18 cellular contexts compared by ENCODE assay signal in genomic region chr19:14102102-14102696, GRCh38. TPM values are rescaled to one million over a fixed set of nuclear protein-coding genes. Genes with fewer than 3 reads are reported as not detected.
DNase-seq lines count a peak whose midpoint lies in the region; ATAC-seq, FAIRE-seq and TF ChIP-seq lines count a peak whose summit lies in the region.
"Had no signal": no experiment of that assay in that cellular context is flagged by ENCODE, and none has a peak within 500 bp of the region (broad histone marks: within the 10 kb centered on the region; RNA-seq: fewer than 3 reads in every experiment).

No MANE protein-coding gene starts in this region.

- no peaks in the 10 kb centered on the region for H3K36me3 ChIP-seq in KMS-11 (ENCODE audit: insufficient read depth)
- peaks cover 48% of the 10 kb centered on the region for H3K36me3 ChIP-seq in NT2/D1 (ENCODE audit: insufficient read depth, insufficient read length, low read length)
- peaks cover 10% of the 10 kb centered on the region for H3K36me3 ChIP-seq in bronchial epithelial cell (ENCODE audit: control insufficient read depth, insufficient read depth, low read length)
- peaks cover 57% of the 10 kb centered on the region for H3K36me3 ChIP-seq in osteoblast (ENCODE audit: insufficient read depth, low read length)

- H4K20me1 ChIP-seq in KMS-11 (ENCODE audit: insufficient read depth) (no peaks in the 10 kb centered on the region), osteoblast (ENCODE audit: insufficient read depth, low read length) (no peaks in the 10 kb centered on the region)

- H3K4me1 ChIP-seq in KMS-11 (ENCODE audit: low read depth, poor library complexity, severe bottlenecking) = peaks cover 57% of the 10 kb centered on the region
- H3K4me1 ChIP-seq in NT2/D1 (ENCODE audit: insufficient read depth, insufficient read length) = peaks cover 2% of the 10 kb centered on the region
- peaks cover 10% of the 10 kb centered on the region for H3K4me1 ChIP-seq in osteoblast (ENCODE audit: insufficient read depth, low read length)

- no peak overlapping the region for H3K4me3 Mint-ChIP-seq in activated CD8-positive, alpha-beta T cell treated with anti-CD3 and anti-CD28 coated beads for 36 hours
- H3K4me3 Mint-ChIP-seq: B cell; CD4-positive, alpha-beta T cell; IgD-negative memory B cell had no signal

- no peak for FAIRE-seq in bronchial epithelial cell (lab: Jason Lieb, UNC)

- no peaks in the 10 kb centered on the region for H3K4me1 Mint-ChIP-seq in activated CD8-positive, alpha-beta T cell treated with anti-CD3 and anti-CD28 coated beads for 36 hours (ENCODE audit: low read depth)
- H3K4me1 Mint-ChIP-seq: B cell had no signal

- no peaks in the 10 kb centered on the region for H3K9me3 Mint-ChIP-seq in activated CD8-positive, alpha-beta T cell treated with anti-CD3 and anti-CD28 coated beads for 36 hours
- H3K9me3 Mint-ChIP-seq: CD4-positive, alpha-beta T cell; IgD-negative memory B cell had no signal

- H3K27me3 ChIP-seq in KMS-11 (ENCODE audit: insufficient read depth, low read depth) (no peaks in the 10 kb centered on the region), NT2/D1 (ENCODE audit: insufficient read depth, insufficient read length) (no peaks in the 10 kb centered on the region), bronchial epithelial cell (ENCODE audit: control insufficient read depth, insufficient read depth, low read length) (no peaks in the 10 kb centered on the region), osteoblast (ENCODE audit: insufficient read depth, low read length) (no peaks in the 10 kb centered on the region)

- peak overlapping the region; percentile 4; the same call in 1 of the 2 replicates for H3K9ac ChIP-seq in KMS-11
- peak overlapping the region; percentile 8 for H3K9ac ChIP-seq in NT2/D1 (ENCODE audit: insufficient read length, low read depth)

- H3K27ac ChIP-seq in KMS-11 (peak overlapping the region; percentile 53), osteoblast (ENCODE audit: low read depth, low read length) (peak overlapping the region; percentile 58)

- TF ChIP-seq CTCF in KMS-11 (conservative IDR thresholded peaks at IDR 0.05; ENCODE audit: low read depth, low read length) = no peak
- no peak for TF ChIP-seq CTCF in bronchial epithelial cell (IDR thresholded peaks at IDR 0.05; ENCODE audit: insufficient read depth, low read length, severe bottlenecking)
- TF ChIP-seq CTCF in osteoblast (IDR thresholded peaks at IDR 0.05; ENCODE audit: extremely low read depth, low read depth, low read length) = no peak
- TF ChIP-seq CTCF in activated CD8-positive, alpha-beta T cell treated with anti-CD3 and anti-CD28 coated beads for 36 hours (IDR thresholded peaks at IDR 0.05) = no peak

- no peaks in the 10 kb centered on the region for H3K79me2 ChIP-seq in KMS-11 (ENCODE audit: insufficient read depth, low read depth)
- H3K79me2 ChIP-seq in osteoblast (ENCODE audit: insufficient read depth, low read length) = no peaks in the 10 kb centered on the region

- no peak overlapping the region for H3K27ac Mint-ChIP-seq in activated CD8-positive, alpha-beta T cell treated with anti-CD3 and anti-CD28 coated beads for 36 hours
- H3K27ac Mint-ChIP-seq: B cell; CD4-positive, alpha-beta T cell; IgD-negative memory B cell had no signal

- H2AFZ ChIP-seq in KMS-11 (ENCODE audit: low read depth) (peak overlapping the region; percentile 21), osteoblast (ENCODE audit: low read length) (no peak overlapping the region)

- H3K4me2 ChIP-seq in KMS-11 (peak overlapping the region; percentile 40), osteoblast (ENCODE audit: insufficient read depth, low read length) (no peak overlapping the region)

- no peak for ATAC-seq in activated CD8-positive, alpha-beta T cell treated with anti-CD3 and anti-CD28 coated beads for 36 hours
- no peak for ATAC-seq in HG03095 (IDR thresholded peaks at IDR 0.05; ENCODE audit: unreplicated experiment)
- ATAC-seq: HCT116, Panc1 had no signal

- peaks cover 1% of the 10 kb centered on the region for H3K36me3 Mint-ChIP-seq in activated CD8-positive, alpha-beta T cell treated with anti-CD3 and anti-CD28 coated beads for 36 hours (ENCODE audit: low read depth)

- H3K4me3 ChIP-seq in KMS-11 (IDR thresholded peaks at IDR 0.05; ENCODE audit: insufficient read depth, low read depth, low read length) (no peak overlapping the region), NT2/D1 (ENCODE audit: insufficient read length, low read depth) (no peak overlapping the region), bronchial epithelial cell (ENCODE audit: low read depth, low read length) (no peak overlapping the region), osteoblast (ENCODE audit: insufficient read depth, low read length) (no peak overlapping the region)

- H3K9me3 ChIP-seq in NT2/D1 (ENCODE audit: insufficient read depth, low read length) = no peaks in the 10 kb centered on the region
- H3K9me3 ChIP-seq in osteoblast (ENCODE audit: low read depth, low read length) = no peaks in the 10 kb centered on the region

- POLR2A ChIA-PET in activated CD8-positive, alpha-beta T cell treated with anti-CD3 and anti-CD28 coated beads for 36 hours (lab: Charles Lee) = no interaction called here

- H3K27me3 Mint-ChIP-seq in activated CD8-positive, alpha-beta T cell treated with anti-CD3 and anti-CD28 coated beads for 36 hours = no peaks in the 10 kb centered on the region
- H3K27me3 Mint-ChIP-seq: B cell; CD4-positive, alpha-beta T cell; IgD-negative memory B cell had no signal

- intact Hi-C loops in activated CD8-positive, alpha-beta T cell treated with anti-CD3 and anti-CD28 coated beads for 36 hours (cut with micrococcal nuclease) = no loop called here

- CTCF ChIA-PET in activated CD8-positive, alpha-beta T cell treated with anti-CD3 and anti-CD28 coated beads for 36 hours (lab: Charles Lee) = interaction anchor here (1.8 to 2.2 kb wide), 2 partner anchors 13 to 34 kb away, joined by 4 to 14 read pairs; partner anchors contain the start of gene ASF1B

- DNase-seq in NT2/D1 (ENCODE audit: low read depth, low spot score) (no peak), bronchial epithelial cell (ENCODE audit: low read depth) (peak; percentile 30), osteoblast (ENCODE audit: insufficient read length, low spot score, missing footprints) (peak; percentile 86), hepatic stellate cell (ENCODE audit: low spot score) (no peak)
- no peak for DNase-seq in activated CD8-positive, alpha-beta T cell treated with anti-CD3 and anti-CD28 coated beads for 36 hours
- DNase-seq: CD4-positive, alpha-beta T cell; DMS79; GDM1; NCI-H1092; NCI-H2227 treated with DMSO at 0.1 percent for 48 hours; NCI-H526 treated with DMSO at 0.1 percent for 48 hours had no signal

RNA-seq across cellular contexts. Expression of gene SAMD1, which starts 11.6 kb away (rescaled TPM):
- total RNA-seq in bronchial epithelial cell (14.7 and 16.8 TPM in 2 replicates), osteoblast (16.2 and 27.9 TPM in 2 replicates)
- 10 to 100 TPM; 62.1 to 66.9 TPM for total RNA-seq in activated CD8-positive, alpha-beta T cell treated with anti-CD3 and anti-CD28 coated beads for 36 hours

RNA-seq across cellular contexts. Expression of gene PRKACA, which starts 15.4 kb away (rescaled TPM):
- total RNA-seq in bronchial epithelial cell (13.7 and 13.8 TPM in 2 replicates), osteoblast (45.6 and 56.3 TPM in 2 replicates)
- total RNA-seq in activated CD8-positive, alpha-beta T cell treated with anti-CD3 and anti-CD28 coated beads for 36 hours = 10 to 100 TPM; 61.0 to 61.5 TPM

RNA-seq across cellular contexts. Expression of gene C19orf67, which starts 16.6 kb away (rescaled TPM):
- total RNA-seq in bronchial epithelial cell (not detected in 2 replicates), osteoblast (not detected in 2 replicates)
- not detected for total RNA-seq in activated CD8-positive, alpha-beta T cell treated with anti-CD3 and anti-CD28 coated beads for 36 hours
- total RNA-seq: A673; CD4-positive, alpha-beta T cell had no signal

RNA-seq across cellular contexts. Expression of gene MISP3, which starts 29.6 kb away (rescaled TPM):
- total RNA-seq in bronchial epithelial cell (0.26 and 1.4 TPM in 2 replicates), osteoblast (0.59 and 1.1 TPM in 2 replicates)
- total RNA-seq in activated CD8-positive, alpha-beta T cell treated with anti-CD3 and anti-CD28 coated beads for 36 hours = 1 to 10 TPM; 1.4 to 1.5 TPM

RNA-seq across cellular contexts. Expression of gene ASF1B, which starts 34.2 kb away (rescaled TPM):
- 0.26 and 0.53 TPM in 2 replicates for total RNA-seq in bronchial epithelial cell
- total RNA-seq in osteoblast = 1.1 and 2.7 TPM in 2 replicates
- 10 to 100 TPM; 53.5 to 55.3 TPM for total RNA-seq in activated CD8-positive, alpha-beta T cell treated with anti-CD3 and anti-CD28 coated beads for 36 hours

Comparison
In these comparisons a context has a peak if more than half of its experiments do, and no peak if none do; other contexts are left out.
1. DNase-seq: peak in bronchial epithelial cell (single experiment) and osteoblast (single experiment); none in NT2/D1 (single experiment), activated CD8-positive, alpha-beta T cell treated with anti-CD3 and anti-CD28 coated beads for 36 hours (single experiment) and hepatic stellate cell (single experiment).